9 cellular contexts compared by ENCODE assay signal in the genomic region with DNA sequence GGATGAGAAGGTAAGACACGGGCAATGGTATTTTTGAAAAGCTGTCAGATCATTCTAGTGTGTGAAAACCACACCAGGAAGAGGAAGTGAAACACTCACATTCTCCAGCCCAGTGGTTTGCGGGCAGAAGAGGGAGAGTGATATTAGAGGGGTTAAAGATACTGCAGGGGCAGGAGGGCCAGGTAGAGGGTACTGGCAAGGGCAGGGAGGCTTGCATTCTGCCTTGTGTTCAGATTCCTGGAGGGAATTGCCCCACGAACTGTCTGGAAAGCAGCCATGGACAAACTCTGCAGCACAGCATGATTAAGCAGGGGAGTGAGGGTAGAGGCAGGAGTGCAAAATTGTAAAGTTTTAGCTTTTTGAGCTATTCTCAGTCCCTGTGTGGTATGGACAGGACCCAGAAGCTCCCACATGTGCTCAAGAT. TPM values are rescaled to one million over a fixed set of nuclear protein-coding genes. Genes with fewer than 3 reads are reported as not detected.
DNase-seq lines count a peak whose midpoint lies in the region; ATAC-seq and TF ChIP-seq lines count a peak whose summit lies in the region.
"Had no signal": no experiment of that assay in that cellular context is flagged by ENCODE, and none has a peak within 500 bp of the region (broad histone marks: within the 10 kb centered on the region; RNA-seq: fewer than 3 reads in every experiment).

No MANE protein-coding gene starts in this region.

- H3K9me2 ChIP-seq in DOHH2 (replicated peaks; ENCODE audit: control insufficient read depth, low read length) = no peaks in the 10 kb centered on the region

- H3K27ac ChIP-seq in DOHH2 (ENCODE audit: low read depth, low read length) (peak overlapping the region; percentile 43), sigmoid colon (no peak overlapping the region)

- peaks cover 35% of the 10 kb centered on the region for H3K4me1 Mint-ChIP-seq in memory B cell

- peak overlapping the region; percentile 39 for H3K4me3 Mint-ChIP-seq in memory B cell

- peak overlapping the region; percentile 86 for H3K4me2 ChIP-seq in DOHH2 (ENCODE audit: low read length)

- TF ChIP-seq CTCF in DOHH2 (IDR thresholded peaks at IDR 0.05; ENCODE audit: low read depth, low read length, poor library complexity, severe bottlenecking) = no peak
- TF ChIP-seq CTCF in sigmoid colon (IDR thresholded peaks at IDR 0.05) = no peak

- no peak for TF ChIP-seq POLR2A in sigmoid colon (IDR thresholded peaks at IDR 0.05)

- H3K4me3 ChIP-seq in DOHH2 (ENCODE audit: low read length) (peak overlapping the region; percentile 60), sigmoid colon (no peak overlapping the region)

- no peak overlapping the region for H3K27ac Mint-ChIP-seq in memory B cell

- H3K9me3 ChIP-seq in DOHH2 (ENCODE audit: control insufficient read depth, insufficient read depth, low read length) (no peaks in the 10 kb centered on the region), sigmoid colon (no peaks in the 10 kb centered on the region)

- no peaks in the 10 kb centered on the region for H3K9me3 Mint-ChIP-seq in memory B cell

- no peaks in the 10 kb centered on the region for H3K27me3 ChIP-seq in DOHH2 (ENCODE audit: control insufficient read depth, low read length)
- peaks cover 0 to 16% (median 0%) of the 10 kb centered on the region in 3 donors for H3K27me3 ChIP-seq in sigmoid colon

- H3K4me1 ChIP-seq in DOHH2 (ENCODE audit: control insufficient read depth, low read length) (peaks cover 78% of the 10 kb centered on the region), sigmoid colon (no peaks in the 10 kb centered on the region)

- H3F3A ChIP-seq in DOHH2 (ENCODE audit: control insufficient read depth, insufficient read depth) = peaks cover 9% of the 10 kb centered on the region

- intact Hi-C loops in sigmoid colon (cut with DNase I) = no loop called here

- no peaks in the 10 kb centered on the region for H3K36me3 Mint-ChIP-seq in memory B cell

- H4K20me1 ChIP-seq in DOHH2 (ENCODE audit: control insufficient read depth, insufficient read depth, low read depth, low read length) = no peaks in the 10 kb centered on the region

- 9 to 15% methylated on average over 3 of the region's 3 CpGs for WGBS in sigmoid colon, 2 donors

- TF ChIP-seq EP300 in sigmoid colon (IDR thresholded peaks at IDR 0.05) = no peak

- peak; percentile 90 for DNase-seq in NAMALWA (ENCODE audit: low spot score)
- peak; percentile 76 for DNase-seq in activated T-cell treated with anti-CD3 and anti-CD28 coated beads for 24 hours (ENCODE audit: low read depth)
- DNase-seq in memory B cell (ENCODE audit: low spot score in 2 of 2) = peak; percentile 52 to 65
- no peak for DNase-seq in islet precursor cell
- DNase-seq in sigmoid colon = no peak
- DNase-seq in NCI-H2171 treated with DMSO at 0.1 percent for 48 hours (lab: John Stamatoyannopoulos, UW) = no peak

- H3K36me3 ChIP-seq in DOHH2 (ENCODE audit: control insufficient read depth, low read length) (no peaks in the 10 kb centered on the region), sigmoid colon (no peaks in the 10 kb centered on the region)

- peaks cover 21% of the 10 kb centered on the region for H3K27me3 Mint-ChIP-seq in memory B cell

- H3K79me2 ChIP-seq in DOHH2 (ENCODE audit: control insufficient read depth, low read length) = no peaks in the 10 kb centered on the region

- ATAC-seq in GM21737 (IDR thresholded peaks at IDR 0.05; ENCODE audit: unreplicated experiment) (peak; percentile 97), memory B cell (ENCODE audit: low read depth) (peak; percentile 96)

RNA-seq across cellular contexts. Expression of a gene that starts 30.9 kb away (rescaled TPM):
- under 1 TPM in 3 of 4 donors, not detected in 1; 0.33 to 0.81 (median 0.36) TPM for total RNA-seq in sigmoid colon
- 1 to 10 TPM; 5.8 to 8.6 (median 6.6) TPM for polyA plus RNA-seq in sigmoid colon

RNA-seq across cellular contexts. Expression of a gene that starts 31.0 kb away (rescaled TPM):
- total RNA-seq in sigmoid colon = under 1 TPM in 1 of 4 donors, not detected in 3; 0.16 TPM
- polyA plus RNA-seq in sigmoid colon = 1 to 10 TPM in 2 of 3 donors, under 1 TPM in 1; 0.90 to 3.0 (median 2.4) TPM
- total RNA-seq: endothelial cell of umbilical vein had no signal
- polyA plus RNA-seq: endothelial cell of umbilical vein had no signal

Comparison
In these comparisons a context has a peak if more than half of its experiments do, and no peak if none do; other contexts are left out.
1. DNase-seq: peak in NAMALWA (single experiment), activated T-cell treated with anti-CD3 and anti-CD28 coated beads for 24 hours (single experiment) and memory B cell (2 of 2); none in islet precursor cell (single experiment), sigmoid colon (single experiment) and NCI-H2171 treated with DMSO at 0.1 percent for 48 hours (single experiment).